10 cellular contexts compared by ENCODE assay signal in the genomic region with DNA sequence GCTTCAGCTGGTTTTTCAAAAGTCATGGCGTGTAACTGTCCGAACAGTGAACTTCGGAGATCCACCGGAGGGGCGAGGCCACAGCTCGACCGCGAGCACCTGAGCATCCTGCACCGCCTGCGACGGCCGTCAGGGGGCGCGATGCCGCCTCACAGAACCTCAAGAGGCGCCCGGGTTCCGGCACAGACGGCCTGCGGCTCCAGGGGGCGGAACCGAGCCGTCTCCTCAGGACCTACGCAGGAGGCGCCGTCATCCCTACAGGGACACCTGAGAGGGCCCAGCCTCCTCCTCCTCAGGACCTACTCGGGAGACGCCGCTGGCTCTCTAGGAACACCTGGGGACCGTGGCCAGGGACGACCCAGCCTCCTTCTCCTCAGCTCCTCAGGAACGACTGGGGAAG. TPM values are rescaled to one million over a fixed set of nuclear protein-coding genes. Genes with fewer than 3 reads are reported as not detected.
A peak's percentile ranks its signal among the peaks of the same experiment; 100 is the strongest.
DNase-seq lines count a peak whose midpoint lies in the region; ATAC-seq lines count a peak whose summit lies in the region.
"Not testable (repeated sequence)": the region's sequence is repeated elsewhere in the genome, so short reads cannot be mapped to it uniquely, and the experiment has no call there.
"Had no signal": no experiment of that assay in that cellular context is flagged by ENCODE, and none has a peak within 500 bp of the region (broad histone marks: within the 10 kb centered on the region; RNA-seq: fewer than 3 reads in every experiment).

No MANE protein-coding gene starts in this region.

- H3K9me3 Mint-ChIP-seq in activated T-cell treated with anti-CD3 and anti-CD28 coated beads, Interleukin-2, amount 50 U/mL, for 24 hours, result not testable (repeated sequence)

- not testable (repeated sequence) for H3K27me3 Mint-ChIP-seq in activated T-cell treated with anti-CD3 and anti-CD28 coated beads, Interleukin-2, amount 50 U/mL, for 24 hours

- H3K36me3 Mint-ChIP-seq in activated T-cell treated with anti-CD3 and anti-CD28 coated beads, Interleukin-2, amount 50 U/mL, for 24 hours (ENCODE audit: low read depth), result not testable (repeated sequence)

- H3K4me3 Mint-ChIP-seq in activated T-cell treated with anti-CD3 and anti-CD28 coated beads, Interleukin-2, amount 50 U/mL, for 24 hours, result peak overlapping the region; percentile 74

- intact Hi-C loops in posterior vena cava (cut with DNase I), result not testable (repeated sequence)

- H3K27ac Mint-ChIP-seq in activated T-cell treated with anti-CD3 and anti-CD28 coated beads, Interleukin-2, amount 50 U/mL, for 24 hours, result not testable (repeated sequence)

- DNase-seq in Caki2 (ENCODE audit: low read depth) (peak; percentile 64), T-helper 1 cell (peak in 4 of 5 donors; percentile 17 to 56 (median 44)), kidney tubule cell (ENCODE audit: low spot score) (peak; percentile 61), posterior vena cava (ENCODE audit: low spot score) (peak; percentile 82)
- DNase-seq in activated T-cell treated with anti-CD3 and anti-CD28 coated beads, Interleukin-2, amount 50 U/mL, for 24 hours, result peak; percentile 84
- DNase-seq in effector CD4-positive, alpha-beta T cell, result peak; percentile 23
- DNase-seq in stimulated activated CD8-positive, alpha-beta memory T cell treated with anti-CD3 and anti-CD28 coated beads, Interleukin-4, amount 100 ng/mL, for 48 hours, result peak; percentile 69

- H3K4me1 Mint-ChIP-seq in activated T-cell treated with anti-CD3 and anti-CD28 coated beads, Interleukin-2, amount 50 U/mL, for 24 hours (ENCODE audit: low read depth), result not testable (repeated sequence)

- in situ Hi-C loops in Caki2 (cut with HindIII; ENCODE audit: low pct_unique_long_range_greater_than_20kb, low sequenced_read_pairs), result not testable (repeated sequence)

- peak; percentile 43 for ATAC-seq in HG02678 (IDR thresholded peaks at IDR 0.05; ENCODE audit: unreplicated experiment)

RNA-seq across cellular contexts. Expression of a gene that starts 29.1 kb away (rescaled TPM):
- total RNA-seq in Caki2 (2014; rRNA removed; shearing (Covaris generic); ENCODE audit: low replicate concordance), result not detected in 2 replicates
- total RNA-seq in posterior vena cava, result not detected
- total RNA-seq: lower leg skin, RPMI7951 had no signal

Comparison
In these comparisons a context has a peak if more than half of its experiments do, and no peak if none do; other contexts are left out.
1. Peak in every context shown above with its lines: DNase-seq and ATAC-seq.
2. DNase-seq: peak in every context shown above with its lines; median percentile 84 in activated T-cell treated with anti-CD3 and anti-CD28 coated beads, Interleukin-2, amount 50 U/mL, for 24 hours; 82 in posterior vena cava; 69 in stimulated activated CD8-positive, alpha-beta memory T cell treated with anti-CD3 and anti-CD28 coated beads, Interleukin-4, amount 100 ng/mL, for 48 hours; 64 in Caki2; 61 in kidney tubule cell; 44 in T-helper 1 cell; 23 in effector CD4-positive, alpha-beta T cell.